1 cellular context compared by ENCODE assay signal in genomic region chr7:96310106-96310505, GRCh38.
TF ChIP-seq lines count a peak whose summit lies in the region.

No MANE protein-coding gene starts in this region.

TF ChIP-seq in SK-N-SH, 30 proteins besides CTCF, POLR2A, EP300 and RAD21:
- TF ChIP-seq REST (IDR thresholded peaks at IDR 0.05; ENCODE audit: low read depth, low read length): no peak
- no peak for TF ChIP-seq ELF1 (IDR thresholded peaks at IDR 0.05)
- TF ChIP-seq TCF12 (IDR thresholded peaks at IDR 0.05): no peak
- no peak for TF ChIP-seq NRF1 (IDR thresholded peaks at IDR 0.05; ENCODE audit: low read depth, low read length)
